20 cellular contexts compared by ENCODE assay signal in genomic region chr5:10293907-10294662, GRCh38.
"Had no signal": no experiment of that assay in that cellular context is flagged by ENCODE, and none has a peak within 500 bp of the region (broad histone marks: within the 10 kb centered on the region; RNA-seq: fewer than 3 reads in every experiment).

No MANE protein-coding gene starts in this region.

- H3K27ac ChIP-seq: body of pancreas, colonic mucosa, neutrophil, right atrium auricular region, upper lobe of right lung had no signal

- H3K36me3 Mint-ChIP-seq: activated naive CD4-positive, alpha-beta T cell treated with anti-CD3 and anti-CD28 coated beads, Interleukin-2, amount 50 U/mL, for 72 hours; natural killer cell had no signal

- H3K4me3 Mint-ChIP-seq: activated CD8-positive, alpha-beta T cell treated with anti-CD3 and anti-CD28 coated beads for 36 hours; activated T-cell treated with anti-CD3 and anti-CD28 coated beads, Interleukin-2, amount 50 U/mL, for 4 hours; natural killer cell; stimulated activated naive CD8-positive, alpha-beta T cell treated with anti-CD3 and anti-CD28 coated beads, Interleukin-15, amount 100 ng/mL, for 72 hours; T-helper 1 cell treated with Interleukin-12 subunit alpha and Interleukin-12 subunit beta and Interleukin-4 antibody, amounts not matched to agents 30 μg/mL and 1 μg/mL, for 36 hours; WTC11 had no signal

- DNase-seq: activated CD4-positive, alpha-beta T cell treated with anti-CD3 and anti-CD28 coated beads for 4 hours; activated CD8-positive, alpha-beta T cell treated with anti-CD3 and anti-CD28 coated beads for 36 hours; activated gamma-delta T cell; activated T-cell treated with anti-CD3 and anti-CD28 coated beads, Interleukin-2, amount 50 U/mL, for 4 hours; body of pancreas; caudate nucleus; colonic mucosa; left ventricle myocardium superior; mesenchymal stem cell; natural killer cell; stimulated activated naive CD8-positive, alpha-beta T cell treated with anti-CD3 and anti-CD28 coated beads, Interleukin-15, amount 100 ng/mL, for 72 hours; upper lobe of right lung had no signal

- H3K9me3 Mint-ChIP-seq: activated CD8-positive, alpha-beta T cell treated with anti-CD3 and anti-CD28 coated beads for 36 hours; activated naive CD4-positive, alpha-beta T cell treated with anti-CD3 and anti-CD28 coated beads, Interleukin-2, amount 50 U/mL, for 72 hours; activated T-cell treated with anti-CD3 and anti-CD28 coated beads, Interleukin-2, amount 50 U/mL, for 4 hours; natural killer cell; stimulated activated naive CD8-positive, alpha-beta T cell treated with anti-CD3 and anti-CD28 coated beads, Interleukin-15, amount 100 ng/mL, for 72 hours; T-helper 1 cell treated with Interleukin-12 subunit alpha and Interleukin-12 subunit beta and Interleukin-4 antibody, amounts not matched to agents 30 μg/mL and 1 μg/mL, for 36 hours had no signal

- H3K36me3 ChIP-seq: colonic mucosa, neutrophil, right atrium auricular region, upper lobe of right lung had no signal

- H3K4me1 ChIP-seq: colonic mucosa had no signal

- H3K4me3 ChIP-seq: body of pancreas, colonic mucosa, right atrium auricular region, smooth muscle cell, upper lobe of right lung had no signal

- H3K4me2 ChIP-seq: smooth muscle cell had no signal

- H3K4me1 Mint-ChIP-seq: natural killer cell; stimulated activated naive CD8-positive, alpha-beta T cell treated with anti-CD3 and anti-CD28 coated beads, Interleukin-15, amount 100 ng/mL, for 72 hours had no signal

- H3K27me3 ChIP-seq: body of pancreas, colonic mucosa, neutrophil, right atrium auricular region, upper lobe of right lung had no signal

- H3K27ac Mint-ChIP-seq: activated CD8-positive, alpha-beta T cell treated with anti-CD3 and anti-CD28 coated beads for 36 hours; activated naive CD4-positive, alpha-beta T cell treated with anti-CD3 and anti-CD28 coated beads, Interleukin-2, amount 50 U/mL, for 72 hours; natural killer cell; stimulated activated naive CD8-positive, alpha-beta T cell treated with anti-CD3 and anti-CD28 coated beads, Interleukin-15, amount 100 ng/mL, for 72 hours; T-helper 1 cell treated with Interleukin-12 subunit alpha and Interleukin-12 subunit beta and Interleukin-4 antibody, amounts not matched to agents 30 μg/mL and 1 μg/mL, for 36 hours; WTC11 had no signal

- H3K9me3 ChIP-seq: body of pancreas, colonic mucosa, neutrophil, right atrium auricular region, upper lobe of right lung had no signal

- FAIRE-seq: endometrium had no signal

- ATAC-seq: activated CD8-positive, alpha-beta T cell treated with anti-CD3 and anti-CD28 coated beads for 36 hours; activated naive CD4-positive, alpha-beta T cell treated with anti-CD3 and anti-CD28 coated beads, Interleukin-2, amount 50 U/mL, for 72 hours; activated T-cell treated with anti-CD3 and anti-CD28 coated beads, Interleukin-2, amount 50 U/mL, for 4 hours; body of pancreas; esophagus mucosa; left ventricle myocardium superior; natural killer cell; stimulated activated naive CD8-positive, alpha-beta T cell treated with anti-CD3 and anti-CD28 coated beads, Interleukin-15, amount 100 ng/mL, for 72 hours; upper lobe of right lung; WTC11 had no signal
